ENCODE assay signal across 14 cellular contexts in the genomic region with DNA sequence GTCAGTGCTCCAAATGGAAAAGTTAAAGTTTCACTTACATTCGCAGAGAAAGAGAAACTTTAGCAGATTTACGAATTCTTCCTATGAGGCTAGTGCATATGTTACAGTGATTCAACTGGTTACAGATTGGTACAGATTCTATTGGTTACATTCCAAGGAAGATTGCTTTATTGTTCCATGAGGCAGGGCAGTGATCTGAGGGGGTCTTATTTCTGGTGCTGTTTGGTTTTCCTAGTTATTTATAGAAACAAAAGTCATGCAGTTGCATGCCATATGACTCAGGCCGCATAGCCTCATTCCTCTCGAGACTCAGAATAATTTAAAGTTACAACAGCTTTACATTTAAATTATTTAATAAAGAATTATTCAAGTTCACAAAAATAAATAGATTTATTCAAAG.
DNase-seq lines count a peak whose midpoint lies in the region; ATAC-seq, FAIRE-seq and TF ChIP-seq lines count a peak whose summit lies in the region.
"Had no signal": no experiment of that assay in that cellular context is flagged by ENCODE, and none has a peak within 500 bp of the region (broad histone marks: within the 10 kb centered on the region; RNA-seq: fewer than 3 reads in every experiment).

No MANE protein-coding gene starts in this region.

- DNase-seq in AG04450 (ENCODE audit: low read depth, low spot score) (peak; percentile 80), LHCN-M2 (ENCODE audit: low read depth) (peak; percentile 74), bronchial epithelial cell (ENCODE audit: low read depth) (peak; percentile 77), left kidney (ENCODE audit: low read depth, low spot score) (peak; percentile 2), GDM1 (lab: John Stamatoyannopoulos, UW) (no peak), esophagus muscularis mucosa (ENCODE audit: extremely low spot score) (no peak), colonic mucosa (no peak)
- DNase-seq: activated CD4-positive, alpha-beta memory T cell treated with anti-CD3 and anti-CD28 coated beads for 36 hours; activated gamma-delta T cell; BE2C; hypothalamus; NK-92 treated with Interleukin-12 subunit alpha and Interleukin-12 subunit beta, amount 100 ng/mL, for 24 hours; tibial artery had no signal

- H3K36me3 ChIP-seq in bronchial epithelial cell (ENCODE audit: control insufficient read depth, insufficient read depth, low read length) (no peaks in the 10 kb centered on the region), esophagus muscularis mucosa (no peaks in the 10 kb centered on the region), colonic mucosa (no peaks in the 10 kb centered on the region)
- H3K36me3 ChIP-seq: BE2C, tibial artery had no signal

- TF ChIP-seq CTCF in AG04450 (IDR thresholded peaks at IDR 0.05; ENCODE audit: low read depth, low read length): no peak
- TF ChIP-seq CTCF in bronchial epithelial cell (IDR thresholded peaks at IDR 0.05; ENCODE audit: insufficient read depth, low read length, severe bottlenecking): no peak
- no peak for TF ChIP-seq CTCF in esophagus muscularis mucosa (IDR thresholded peaks at IDR 0.05)
- no peak for TF ChIP-seq CTCF in colonic mucosa (IDR thresholded peaks at IDR 0.05)

- H3K27ac ChIP-seq in AG04450 (ENCODE audit: low read depth, low read length) (peak overlapping the region; percentile 89), esophagus muscularis mucosa (replicated peaks in 1 of 4) (no peak overlapping the region), colonic mucosa (no peak overlapping the region)
- H3K27ac ChIP-seq: tibial artery had no signal

- TF ChIP-seq POLR2A in esophagus muscularis mucosa (IDR thresholded peaks at IDR 0.05; ENCODE audit: low read depth): no peak

- H3K4me1 ChIP-seq in esophagus muscularis mucosa (peaks cover 0 to 7% (median 0%) of the 10 kb centered on the region in 4 donors), colonic mucosa (no peaks in the 10 kb centered on the region)
- H3K4me1 ChIP-seq: BE2C, tibial artery had no signal

- POLR2A ChIA-PET in AG04450 (lab: Yijun Ruan, JAX): interaction anchor here (0.6 kb wide), 1 partner anchor 1491 kb away, joined by 3 read pairs; no protein-coding TSS in a partner anchor

- H3K9me3 ChIP-seq in AG04450 (ENCODE audit: control insufficient read depth, insufficient read depth, low read length) (no peaks in the 10 kb centered on the region), esophagus muscularis mucosa (no peaks in the 10 kb centered on the region), colonic mucosa (no peaks in the 10 kb centered on the region)
- H3K9me3 ChIP-seq: BE2C, tibial artery had no signal

- TF ChIP-seq EP300 in esophagus muscularis mucosa (IDR thresholded peaks at IDR 0.05): no peak

- intact Hi-C loops in esophagus muscularis mucosa (cut with DNase I) (no loop called here), colonic mucosa (cut with DNase I) (no loop called here)

- ATAC-seq in GM18520 (IDR thresholded peaks at IDR 0.05; ENCODE audit: unreplicated experiment): no peak

- FAIRE-seq in bronchial epithelial cell (lab: Jason Lieb, UNC): no peak

- H3K9ac ChIP-seq in colonic mucosa (ENCODE audit: low read depth in 2 of 2, low read length in 2 of 2): no peak overlapping the region

- no peaks in the 10 kb centered on the region for H3K27me3 ChIP-seq in AG04450 (ENCODE audit: control insufficient read depth, insufficient read depth, low read length)
- no peaks in the 10 kb centered on the region for H3K27me3 ChIP-seq in bronchial epithelial cell (ENCODE audit: control insufficient read depth, insufficient read depth, low read length)
- no peaks in the 10 kb centered on the region for H3K27me3 ChIP-seq in esophagus muscularis mucosa
- H3K27me3 ChIP-seq in colonic mucosa: no peaks in the 10 kb centered on the region
- H3K27me3 ChIP-seq: BE2C, tibial artery had no signal

- 67% methylated on average over 4 of the region's 4 CpGs for WGBS in esophagus muscularis mucosa

- CTCF ChIA-PET in AG04450 (lab: Charles Lee): interaction anchor here (0.6 to 1.6 kb wide), 3 partner anchors 15 to 91 kb away, joined by 3 to 5 read pairs (median 4); no protein-coding TSS in a partner anchor

- peak overlapping the region; percentile 33 for H3K4me3 ChIP-seq in AG04450 (ENCODE audit: low read depth, low read length)
- no peak overlapping the region for H3K4me3 ChIP-seq in bronchial epithelial cell (ENCODE audit: low read depth, low read length)
- H3K4me3 ChIP-seq in esophagus muscularis mucosa: no peak overlapping the region
- H3K4me3 ChIP-seq in colonic mucosa: no peak overlapping the region
- H3K4me3 ChIP-seq: tibial artery had no signal

Comparison
In these comparisons a context has a peak if more than half of its experiments do, and no peak if none do; other contexts are left out.
1. DNase-seq: peak in AG04450 (single experiment), LHCN-M2 (single experiment), bronchial epithelial cell (single experiment) and left kidney (single experiment); none in GDM1 (single experiment), esophagus muscularis mucosa (single experiment) and colonic mucosa (single experiment).